ENCODE assay signal across 1 cellular context in the genomic region with DNA sequence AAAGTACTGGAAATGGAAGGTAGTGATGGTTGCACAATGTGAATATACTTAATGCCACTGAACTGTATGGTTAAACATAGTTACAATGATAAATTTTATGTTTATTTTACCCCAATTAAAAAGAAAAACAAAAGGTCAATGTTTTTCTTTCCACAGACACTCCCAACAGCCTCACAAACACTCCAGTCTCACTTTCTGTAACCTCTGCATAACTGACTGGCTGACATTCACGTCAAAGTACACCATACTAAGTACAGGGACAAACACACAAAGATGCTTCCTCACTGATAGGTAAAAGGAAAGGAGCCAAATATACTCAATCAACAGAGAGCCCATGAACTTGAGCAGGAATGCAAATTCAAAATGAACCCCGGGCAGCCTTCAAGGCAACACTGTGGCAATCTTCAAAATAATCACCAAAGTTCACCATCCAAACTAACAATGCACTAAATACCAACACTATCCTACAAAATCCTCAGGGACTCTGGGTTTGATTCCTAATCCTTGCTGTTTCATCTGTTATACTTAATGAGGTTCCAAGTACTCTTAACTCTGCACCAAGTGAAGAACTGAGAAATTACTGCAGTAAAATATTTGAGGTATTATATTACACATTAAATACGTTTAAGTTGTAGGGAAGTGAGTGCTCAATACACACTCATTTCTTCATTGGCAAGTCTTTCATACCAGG.
TF ChIP-seq lines count a peak whose summit lies in the region.

No MANE protein-coding gene starts in this region.

TF ChIP-seq in SK-N-SH treated with all-trans-retinoic acid at 6 μM for 48 hours, 23 proteins besides CTCF, POLR2A, EP300 and RAD21 (continued from another document):
- TF ChIP-seq PPARA (CRISPR knock-in tag; IDR thresholded peaks at IDR 0.05; ENCODE audit: borderline replicate concordance) (no peak), SNAI2 (CRISPR knock-in tag; IDR thresholded peaks at IDR 0.05) (no peak), RARB (CRISPR knock-in tag; IDR thresholded peaks at IDR 0.05) (no peak)
